8 cellular contexts compared by ENCODE assay signal in genomic region chr6:42017021-42017643, GRCh38. TPM values are rescaled to one million over a fixed set of nuclear protein-coding genes. Genes with fewer than 3 reads are reported as not detected.
A peak's percentile ranks its signal among the peaks of the same experiment; 100 is the strongest.
DNase-seq lines count a peak whose midpoint lies in the region; ATAC-seq and TF ChIP-seq lines count a peak whose summit lies in the region.

No MANE protein-coding gene starts in this region.

- H3K9me3 Mint-ChIP-seq in CD4-positive, alpha-beta T cell = no peaks in the 10 kb centered on the region
- no peaks in the 10 kb centered on the region for H3K9me3 Mint-ChIP-seq in activated naive CD4-positive, alpha-beta T cell treated with anti-CD3 and anti-CD28 coated beads, Interleukin-2, amount 10 ng/mL, durations not matched to agents 7 days and 5 days

- no peak overlapping the region for H3K4me3 ChIP-seq in left lung

- CTCF ChIA-PET in CD4-positive, alpha-beta T cell (lab: Charles Lee) = interaction anchor here (0.6 to 0.7 kb wide), 2 partner anchors 29 to 96 kb away, joined by 3 to 4 read pairs; partner anchors contain the start of genes BYSL and MED20
- CTCF ChIA-PET in activated naive CD4-positive, alpha-beta T cell treated with anti-CD3 and anti-CD28 coated beads, Interleukin-2, amount 10 ng/mL, durations not matched to agents 7 days and 5 days (lab: Charles Lee) = interaction anchor here (1.0 to 1.3 kb wide), 2 partner anchors 96 to 111 kb away, joined by 3 to 5 read pairs; partner anchors contain the start of gene MED20

- TF ChIP-seq CTCF in CD4-positive, alpha-beta T cell (IDR thresholded peaks at IDR 0.05) = no peak
- TF ChIP-seq CTCF in left lung (IDR thresholded peaks at IDR 0.05) = no peak

- no peak for ATAC-seq in CD4-positive, alpha-beta T cell (ENCODE audit: poor library complexity)
- ATAC-seq in left lung (peak; percentile 48), HG03457 (IDR thresholded peaks at IDR 0.05; ENCODE audit: unreplicated experiment) (no peak)

- POLR2A ChIA-PET in CD4-positive, alpha-beta T cell (lab: Charles Lee) = interaction anchor here (0.7 to 2.3 kb wide), 4 partner anchors 20 to 77 kb away, joined by 3 to 6 read pairs (median 4); no protein-coding TSS in a partner anchor

- H3K27ac Mint-ChIP-seq in CD4-positive, alpha-beta T cell = peak overlapping the region; percentile 81
- H3K27ac Mint-ChIP-seq in activated naive CD4-positive, alpha-beta T cell treated with anti-CD3 and anti-CD28 coated beads, Interleukin-2, amount 10 ng/mL, durations not matched to agents 7 days and 5 days = peak overlapping the region; percentile 89

- no peaks in the 10 kb centered on the region for H3K27me3 ChIP-seq in CD4-positive, alpha-beta T cell (ENCODE audit: control insufficient read depth, insufficient read depth, low read length)
- no peaks in the 10 kb centered on the region for H3K27me3 ChIP-seq in left lung

- no peaks in the 10 kb centered on the region for H3K27me3 Mint-ChIP-seq in CD4-positive, alpha-beta T cell
- no peaks in the 10 kb centered on the region for H3K27me3 Mint-ChIP-seq in activated naive CD4-positive, alpha-beta T cell treated with anti-CD3 and anti-CD28 coated beads, Interleukin-2, amount 10 ng/mL, durations not matched to agents 7 days and 5 days

- H3K9me3 ChIP-seq in CD4-positive, alpha-beta T cell (ENCODE audit: control insufficient read depth, low read length) = no peaks in the 10 kb centered on the region
- no peaks in the 10 kb centered on the region for H3K9me3 ChIP-seq in left lung

- peaks cover 7 to 21% of the 10 kb centered on the region in 2 donors for H3K4me1 ChIP-seq in left lung

- H3K4me1 Mint-ChIP-seq in CD4-positive, alpha-beta T cell (ENCODE audit: low read depth) = peaks cover 64% of the 10 kb centered on the region
- peaks cover 72% of the 10 kb centered on the region for H3K4me1 Mint-ChIP-seq in activated naive CD4-positive, alpha-beta T cell treated with anti-CD3 and anti-CD28 coated beads, Interleukin-2, amount 10 ng/mL, durations not matched to agents 7 days and 5 days

- no peak overlapping the region for H3K4me3 Mint-ChIP-seq in CD4-positive, alpha-beta T cell
- H3K4me3 Mint-ChIP-seq in activated naive CD4-positive, alpha-beta T cell treated with anti-CD3 and anti-CD28 coated beads, Interleukin-2, amount 10 ng/mL, durations not matched to agents 7 days and 5 days = peak overlapping the region; percentile 18

- DNase-seq in CD4-positive, alpha-beta T cell = no peak
- DNase-seq in HK-2 (ENCODE audit: unreplicated experiment) = peak; percentile 37
- peak; percentile 49 for DNase-seq in activated naive CD4-positive, alpha-beta T cell treated with anti-CD3 and anti-CD28 coated beads, Interleukin-2, amount 10 ng/mL, durations not matched to agents 7 days and 5 days
- no peak for DNase-seq in left lung
- DNase-seq in SK-N-DZ (ENCODE audit: low spot score) = no peak
- no peak for DNase-seq in HuH-7.5 (ENCODE audit: low spot score)
- no peak for DNase-seq in cerebellar nuclear complex (lab: John Stamatoyannopoulos, UW)

- peaks cover 75% of the 10 kb centered on the region for H3K36me3 Mint-ChIP-seq in CD4-positive, alpha-beta T cell (ENCODE audit: low read depth)
- peaks cover 44% of the 10 kb centered on the region for H3K36me3 Mint-ChIP-seq in activated naive CD4-positive, alpha-beta T cell treated with anti-CD3 and anti-CD28 coated beads, Interleukin-2, amount 10 ng/mL, durations not matched to agents 7 days and 5 days

- H3K36me3 ChIP-seq in left lung = no peaks in the 10 kb centered on the region

- intact Hi-C loops in CD4-positive, alpha-beta T cell (cut with DNase I, micrococcal nuclease) = no loop called here
- intact Hi-C loops in left lung (cut with DNase I) = no loop called here

- no peak overlapping the region for H3K27ac ChIP-seq in CD4-positive, alpha-beta T cell (ENCODE audit: low read depth, low read length)
- H3K27ac ChIP-seq in left lung = no peak overlapping the region

RNA-seq across cellular contexts. Expression of gene TAF8, which starts 33.2 kb away (rescaled TPM):
- 10 to 100 TPM; 30.1 to 34.7 TPM for total RNA-seq in CD4-positive, alpha-beta T cell
- total RNA-seq in left lung = 10 to 100 TPM; 27.5 to 32.0 TPM
- polyA plus RNA-seq in SK-N-DZ (2014; cell fraction: cytosol; rRNA removed) = 25.6 and 30.2 TPM in 2 replicates
- polyA plus RNA-seq in SK-N-DZ (2014; cell fraction: nucleus; rRNA removed) = 13.6 and 21.1 TPM in 2 replicates

Comparison
In these comparisons a context has a peak if more than half of its experiments do, and no peak if none do; other contexts are left out.
1. DNase-seq: peak in HK-2 (single experiment) and activated naive CD4-positive, alpha-beta T cell treated with anti-CD3 and anti-CD28 coated beads, Interleukin-2, amount 10 ng/mL, durations not matched to agents 7 days and 5 days (single experiment); none in CD4-positive, alpha-beta T cell (0 of 10), left lung (0 of 2), SK-N-DZ (single experiment), HuH-7.5 (single experiment) and cerebellar nuclear complex (0 of 2).